ENCODE assay signal across 15 cellular contexts in genomic region chrX:79630033-79631009, GRCh38.
DNase-seq lines count a peak whose midpoint lies in the region; ATAC-seq and TF ChIP-seq lines count a peak whose summit lies in the region.
"Had no signal": no experiment of that assay in that cellular context is flagged by ENCODE, and none has a peak within 500 bp of the region (broad histone marks: within the 10 kb centered on the region; RNA-seq: fewer than 3 reads in every experiment).

No MANE protein-coding gene starts in this region.

- no peak overlapping the region for H3K27ac Mint-ChIP-seq in activated CD4-positive, alpha-beta T cell treated with anti-CD3 and anti-CD28 coated beads for 36 hours
- no peak overlapping the region for H3K27ac Mint-ChIP-seq in stimulated activated naive B cell treated with anti-CD40 and anti-IgM and Interleukin-4, amounts not matched to agents 10 μg/mL and 1 μg/mL and 100 μg/mL, for 72 hours
- no peak overlapping the region for H3K27ac Mint-ChIP-seq in activated CD8-positive, alpha-beta T cell treated with anti-CD3 and anti-CD28 coated beads for 36 hours
- H3K27ac Mint-ChIP-seq in activated T-helper 2 cell treated with anti-CD3 and anti-CD28 coated beads, Interferon-gamma antibody, Interleukin-2, Interleukin-4, amounts not matched to agents 10 μg/mL and 5 μg/mL and 100 μg/mL, durations not matched to agents 14 hours and 24 hours and 36 hours, result no peak overlapping the region

- no peak overlapping the region for H3K4me3 Mint-ChIP-seq in activated CD4-positive, alpha-beta T cell treated with anti-CD3 and anti-CD28 coated beads for 36 hours
- no peak overlapping the region for H3K4me3 Mint-ChIP-seq in stimulated activated naive B cell treated with anti-CD40 and anti-IgM and Interleukin-4, amounts not matched to agents 10 μg/mL and 1 μg/mL and 100 μg/mL, for 72 hours
- H3K4me3 Mint-ChIP-seq in activated CD8-positive, alpha-beta T cell treated with anti-CD3 and anti-CD28 coated beads for 36 hours, result no peak overlapping the region
- H3K4me3 Mint-ChIP-seq in activated T-helper 2 cell treated with anti-CD3 and anti-CD28 coated beads, Interferon-gamma antibody, Interleukin-2, Interleukin-4, amounts not matched to agents 10 μg/mL and 5 μg/mL and 100 μg/mL, durations not matched to agents 14 hours and 24 hours and 36 hours (ENCODE audit: low read depth), result no peak overlapping the region
- H3K4me3 Mint-ChIP-seq: activated T-cell treated with anti-CD3 and anti-CD28 coated beads, Interleukin-2, amount 50 U/mL, for 4 hours; central memory CD8-positive, alpha-beta T cell had no signal

- H3K9me3 Mint-ChIP-seq in activated CD4-positive, alpha-beta T cell treated with anti-CD3 and anti-CD28 coated beads for 36 hours (ENCODE audit: low read depth), result no peaks in the 10 kb centered on the region
- H3K9me3 Mint-ChIP-seq in stimulated activated naive B cell treated with anti-CD40 and anti-IgM and Interleukin-4, amounts not matched to agents 10 μg/mL and 1 μg/mL and 100 μg/mL, for 72 hours, result peaks cover 4 to 7% of the 10 kb centered on the region in 2 donors
- no peaks in the 10 kb centered on the region for H3K9me3 Mint-ChIP-seq in activated CD8-positive, alpha-beta T cell treated with anti-CD3 and anti-CD28 coated beads for 36 hours
- no peaks in the 10 kb centered on the region for H3K9me3 Mint-ChIP-seq in activated T-helper 2 cell treated with anti-CD3 and anti-CD28 coated beads, Interferon-gamma antibody, Interleukin-2, Interleukin-4, amounts not matched to agents 10 μg/mL and 5 μg/mL and 100 μg/mL, durations not matched to agents 14 hours and 24 hours and 36 hours
- H3K9me3 Mint-ChIP-seq: activated T-cell treated with anti-CD3 and anti-CD28 coated beads, Interleukin-2, amount 50 U/mL, for 4 hours; central memory CD8-positive, alpha-beta T cell had no signal

- intact Hi-C loops in activated CD4-positive, alpha-beta T cell treated with anti-CD3 and anti-CD28 coated beads for 36 hours (cut with DNase I, micrococcal nuclease), result no loop called here
- intact Hi-C loops in activated CD8-positive, alpha-beta T cell treated with anti-CD3 and anti-CD28 coated beads for 36 hours (cut with micrococcal nuclease), result no loop called here
- intact Hi-C loops in activated T-helper 2 cell treated with anti-CD3 and anti-CD28 coated beads, Interferon-gamma antibody, Interleukin-2, Interleukin-4, amounts not matched to agents 10 μg/mL and 5 μg/mL and 100 μg/mL, durations not matched to agents 14 hours and 24 hours and 36 hours (cut with micrococcal nuclease), result no loop called here

- peak; percentile 58 for ATAC-seq in activated CD4-positive, alpha-beta T cell treated with anti-CD3 and anti-CD28 coated beads for 36 hours
- peak; percentile 91 for ATAC-seq in HG03432 (IDR thresholded peaks at IDR 0.05; ENCODE audit: unreplicated experiment)
- ATAC-seq in stimulated activated naive B cell treated with anti-CD40 and anti-IgM and Interleukin-4, amounts not matched to agents 10 μg/mL and 1 μg/mL and 100 μg/mL, for 72 hours (replicated peaks), result peak; percentile 31 to 76
- no peak for ATAC-seq in activated CD8-positive, alpha-beta T cell treated with anti-CD3 and anti-CD28 coated beads for 36 hours
- ATAC-seq: activated T-cell treated with anti-CD3 and anti-CD28 coated beads, Interleukin-2, amount 50 U/mL, for 4 hours; left lobe of liver had no signal

- POLR2A ChIA-PET in activated CD4-positive, alpha-beta T cell treated with anti-CD3 and anti-CD28 coated beads for 36 hours (lab: Charles Lee), result no interaction called here
- POLR2A ChIA-PET in activated CD8-positive, alpha-beta T cell treated with anti-CD3 and anti-CD28 coated beads for 36 hours (lab: Charles Lee), result no interaction called here

- H3K36me3 Mint-ChIP-seq in activated CD4-positive, alpha-beta T cell treated with anti-CD3 and anti-CD28 coated beads for 36 hours (ENCODE audit: low read depth), result no peaks in the 10 kb centered on the region
- no peaks in the 10 kb centered on the region for H3K36me3 Mint-ChIP-seq in stimulated activated naive B cell treated with anti-CD40 and anti-IgM and Interleukin-4, amounts not matched to agents 10 μg/mL and 1 μg/mL and 100 μg/mL, for 72 hours
- no peaks in the 10 kb centered on the region for H3K36me3 Mint-ChIP-seq in activated CD8-positive, alpha-beta T cell treated with anti-CD3 and anti-CD28 coated beads for 36 hours (ENCODE audit: low read depth)
- H3K36me3 Mint-ChIP-seq in activated T-helper 2 cell treated with anti-CD3 and anti-CD28 coated beads, Interferon-gamma antibody, Interleukin-2, Interleukin-4, amounts not matched to agents 10 μg/mL and 5 μg/mL and 100 μg/mL, durations not matched to agents 14 hours and 24 hours and 36 hours (ENCODE audit: low read depth), result no peaks in the 10 kb centered on the region

- H3K27me3 Mint-ChIP-seq in activated CD4-positive, alpha-beta T cell treated with anti-CD3 and anti-CD28 coated beads for 36 hours, result peaks cover 2% of the 10 kb centered on the region
- no peaks in the 10 kb centered on the region for H3K27me3 Mint-ChIP-seq in stimulated activated naive B cell treated with anti-CD40 and anti-IgM and Interleukin-4, amounts not matched to agents 10 μg/mL and 1 μg/mL and 100 μg/mL, for 72 hours
- H3K27me3 Mint-ChIP-seq in activated CD8-positive, alpha-beta T cell treated with anti-CD3 and anti-CD28 coated beads for 36 hours, result no peaks in the 10 kb centered on the region
- H3K27me3 Mint-ChIP-seq in activated T-helper 2 cell treated with anti-CD3 and anti-CD28 coated beads, Interferon-gamma antibody, Interleukin-2, Interleukin-4, amounts not matched to agents 10 μg/mL and 5 μg/mL and 100 μg/mL, durations not matched to agents 14 hours and 24 hours and 36 hours (ENCODE audit: low read depth), result no peaks in the 10 kb centered on the region
- H3K27me3 Mint-ChIP-seq: central memory CD8-positive, alpha-beta T cell had no signal

- CTCF ChIA-PET in activated CD4-positive, alpha-beta T cell treated with anti-CD3 and anti-CD28 coated beads for 36 hours (lab: Charles Lee), result no interaction called here
- CTCF ChIA-PET in activated CD8-positive, alpha-beta T cell treated with anti-CD3 and anti-CD28 coated beads for 36 hours (lab: Charles Lee), result interaction anchor here (1.3 kb wide), 1 partner anchor 12 kb away, joined by 3 read pairs; no protein-coding TSS in a partner anchor

- no peak for TF ChIP-seq CTCF in activated CD8-positive, alpha-beta T cell treated with anti-CD3 and anti-CD28 coated beads for 36 hours (IDR thresholded peaks at IDR 0.05)

- H3K4me1 Mint-ChIP-seq in activated CD4-positive, alpha-beta T cell treated with anti-CD3 and anti-CD28 coated beads for 36 hours, result peaks cover 4% of the 10 kb centered on the region
- H3K4me1 Mint-ChIP-seq in stimulated activated naive B cell treated with anti-CD40 and anti-IgM and Interleukin-4, amounts not matched to agents 10 μg/mL and 1 μg/mL and 100 μg/mL, for 72 hours, result peaks cover 0 to 4% of the 10 kb centered on the region in 2 donors
- no peaks in the 10 kb centered on the region for H3K4me1 Mint-ChIP-seq in activated CD8-positive, alpha-beta T cell treated with anti-CD3 and anti-CD28 coated beads for 36 hours (ENCODE audit: low read depth)
- H3K4me1 Mint-ChIP-seq in activated T-helper 2 cell treated with anti-CD3 and anti-CD28 coated beads, Interferon-gamma antibody, Interleukin-2, Interleukin-4, amounts not matched to agents 10 μg/mL and 5 μg/mL and 100 μg/mL, durations not matched to agents 14 hours and 24 hours and 36 hours (ENCODE audit: low read depth), result peaks cover 2% of the 10 kb centered on the region
- H3K4me1 Mint-ChIP-seq: central memory CD8-positive, alpha-beta T cell had no signal

- DNase-seq in activated CD4-positive, alpha-beta T cell treated with anti-CD3 and anti-CD28 coated beads for 36 hours, result no peak
- DNase-seq in activated CD4-positive, alpha-beta T cell treated with anti-CD3 and anti-CD28 coated beads for 4 hours, result no peak
- peak; percentile 9 for DNase-seq in H4 (ENCODE audit: low spot score)
- DNase-seq in stimulated activated naive B cell treated with anti-CD40 and anti-IgM and Interleukin-4, amounts not matched to agents 10 μg/mL and 1 μg/mL and 100 μg/mL, for 72 hours, result no peak
- no peak for DNase-seq in activated CD8-positive, alpha-beta T cell treated with anti-CD3 and anti-CD28 coated beads for 36 hours
- DNase-seq in activated T-helper 2 cell treated with anti-CD3 and anti-CD28 coated beads, Interferon-gamma antibody, Interleukin-2, Interleukin-4, amounts not matched to agents 10 μg/mL and 5 μg/mL and 100 μg/mL, durations not matched to agents 14 hours and 24 hours and 36 hours (ENCODE audit: low spot score), result no peak
- DNase-seq in AG20443 (ENCODE audit: low spot score), result no peak
- DNase-seq: 8988T; activated T-cell treated with anti-CD3 and anti-CD28 coated beads, Interleukin-2, amount 50 U/mL, for 4 hours; nucleus accumbens; stimulated activated CD4-positive, alpha-beta T cell treated with anti-CD3 and anti-CD28 coated beads, Interleukin-4, amount 100 ng/mL, for 24 hours; testis had no signal
